In genomic region chr2:134405641-134406081, GRCh38 we compare ENCODE assay signal across 15 cellular contexts.
DNase-seq lines count a peak whose midpoint lies in the region; ATAC-seq, FAIRE-seq and TF ChIP-seq lines count a peak whose summit lies in the region.
"Had no signal": no experiment of that assay in that cellular context is flagged by ENCODE, and none has a peak within 500 bp of the region (broad histone marks: within the 10 kb centered on the region; RNA-seq: fewer than 3 reads in every experiment).

No MANE protein-coding gene starts in this region.

- no peaks in the 10 kb centered on the region for H3K9me1 ChIP-seq in keratinocyte (ENCODE audit: control insufficient read depth, extremely low read depth, insufficient read depth, low read length)

- H3F3A ChIP-seq in PC-9 (ENCODE audit: insufficient read depth, low read depth), result peaks cover 4% of the 10 kb centered on the region; the same call in 1 of the 2 replicates

- H3K27me3 ChIP-seq in astrocyte (ENCODE audit: insufficient read depth, low read length), result no peaks in the 10 kb centered on the region
- H3K27me3 ChIP-seq in keratinocyte (ENCODE audit: control insufficient read depth, extremely low read depth, insufficient read depth, low read length), result no peaks in the 10 kb centered on the region
- H3K27me3 ChIP-seq in PC-9 (ENCODE audit: insufficient read depth, low read depth), result no peaks in the 10 kb centered on the region
- H3K27me3 ChIP-seq: esophagus muscularis mucosa, SJCRH30, thyroid gland had no signal

- no peak for TF ChIP-seq CTCF in astrocyte (IDR thresholded peaks at IDR 0.05; ENCODE audit: insufficient read depth, low read depth, low read length)
- no peak for TF ChIP-seq CTCF in keratinocyte (optimal IDR thresholded peaks at IDR 0.05 in 1 of 3, IDR thresholded peaks at IDR 0.05 in 1 of 3, conservative IDR thresholded peaks at IDR 0.05 in 1 of 3; ENCODE audit: extremely low read depth in 1 of 3, insufficient read depth in 2 of 3, low read length in 3 of 3)
- TF ChIP-seq CTCF in PC-9 (conservative IDR thresholded peaks at IDR 0.05), result no peak

- H3K79me2 ChIP-seq in astrocyte (ENCODE audit: insufficient read depth, low read length) (no peaks in the 10 kb centered on the region), keratinocyte (ENCODE audit: control insufficient read depth, insufficient read depth, low read length) (no peaks in the 10 kb centered on the region), PC-9 (ENCODE audit: low read depth) (no peaks in the 10 kb centered on the region)

- H3K27ac Mint-ChIP-seq in astrocyte (ENCODE audit: unreplicated experiment), result no peak overlapping the region

- no peaks in the 10 kb centered on the region for H3K27me3 Mint-ChIP-seq in astrocyte (ENCODE audit: low read depth, unreplicated experiment)
- H3K27me3 Mint-ChIP-seq: naive thymus-derived CD8-positive, alpha-beta T cell had no signal

- H3K9ac ChIP-seq in astrocyte (ENCODE audit: low read length) (no peak overlapping the region), keratinocyte (ENCODE audit: control insufficient read depth, extremely low read depth, insufficient read depth, low read length) (peak overlapping the region; percentile 63)

- FAIRE-seq in astrocyte (lab: Jason Lieb, UNC), result no peak
- FAIRE-seq in keratinocyte (lab: Jason Lieb, UNC), result peak; percentile 80
- FAIRE-seq: GM19239 had no signal

- peak overlapping the region; percentile 21 for H3K4me2 ChIP-seq in astrocyte (ENCODE audit: low read length)
- H3K4me2 ChIP-seq in keratinocyte (ENCODE audit: control insufficient read depth, extremely low read depth, insufficient read depth, low read depth, low read length), result peak overlapping the region; percentile 75
- H3K4me2 ChIP-seq in PC-9, result no peak overlapping the region

- no peak for ATAC-seq in GM18858 (IDR thresholded peaks at IDR 0.05; ENCODE audit: unreplicated experiment)
- ATAC-seq: naive thymus-derived CD8-positive, alpha-beta T cell had no signal

- H3K9me3 ChIP-seq in astrocyte (ENCODE audit: insufficient read depth, low read depth, low read length) (no peaks in the 10 kb centered on the region), keratinocyte (ENCODE audit: control insufficient read depth, low read depth, low read length) (no peaks in the 10 kb centered on the region), PC-9 (ENCODE audit: insufficient read depth, low read depth) (no peaks in the 10 kb centered on the region)
- H3K9me3 ChIP-seq: esophagus muscularis mucosa, SJCRH30, thyroid gland had no signal

- no peak overlapping the region for H3K4me3 Mint-ChIP-seq in astrocyte (ENCODE audit: unreplicated experiment)
- H3K4me3 Mint-ChIP-seq: naive thymus-derived CD8-positive, alpha-beta T cell had no signal

- no peak overlapping the region for H3K4me3 ChIP-seq in astrocyte (ENCODE audit: insufficient read depth, low read depth, low read length)
- H3K4me3 ChIP-seq in keratinocyte (ENCODE audit: control insufficient read depth in 2 of 3, extremely low read depth in 1 of 3, insufficient read depth in 2 of 3, low read depth in 1 of 3, low read length in 3 of 3), result no peak overlapping the region
- H3K4me3 ChIP-seq in PC-9, result no peak overlapping the region
- H3K4me3 ChIP-seq: esophagus muscularis mucosa, SJCRH30, thyroid gland had no signal

- H3K9me3 Mint-ChIP-seq in astrocyte (ENCODE audit: unreplicated experiment), result peaks cover 2% of the 10 kb centered on the region
- H3K9me3 Mint-ChIP-seq: naive thymus-derived CD8-positive, alpha-beta T cell had no signal

- no peaks in the 10 kb centered on the region for H3K9me2 ChIP-seq in PC-9 (ENCODE audit: insufficient read depth)

- BruUV-seq in PC-9 (replicated peaks; lab: Mats Ljungman, UMichigan), result no TSS peak

- peak overlapping the region; percentile 13 for H3K27ac ChIP-seq in astrocyte (ENCODE audit: low read depth, low read length)
- peak overlapping the region; percentile 95 for H3K27ac ChIP-seq in keratinocyte (ENCODE audit: control insufficient read depth, insufficient read depth, low read length)
- no peak overlapping the region for H3K27ac ChIP-seq in PC-9
- H3K27ac ChIP-seq: esophagus muscularis mucosa, SJCRH30, thyroid gland had no signal

- no peak overlapping the region for H2AFZ ChIP-seq in astrocyte (ENCODE audit: low read depth, low read length)
- H2AFZ ChIP-seq in keratinocyte (ENCODE audit: control insufficient read depth, low read length), result no peak overlapping the region
- no peak overlapping the region for H2AFZ ChIP-seq in PC-9

- peaks cover 38% of the 10 kb centered on the region for H3K4me1 ChIP-seq in astrocyte (ENCODE audit: insufficient read depth, low read length)
- peaks cover 38% of the 10 kb centered on the region for H3K4me1 ChIP-seq in keratinocyte (ENCODE audit: control insufficient read depth, extremely low read depth, insufficient read depth, low read length)
- H3K4me1 ChIP-seq in PC-9 (replicated peaks; ENCODE audit: insufficient read depth), result peaks cover 13% of the 10 kb centered on the region

- dilution Hi-C loops in keratinocyte (cut with MboI; ENCODE audit: extremely low pct_ligation_motif_present, low sequenced_read_pairs), result no loop called here

- peaks cover 44% of the 10 kb centered on the region for H3K4me1 Mint-ChIP-seq in astrocyte (ENCODE audit: low read depth, unreplicated experiment)

- CTCF ChIA-PET in PC-9 (lab: Charles Lee), result no interaction called here

- H3K36me3 ChIP-seq in astrocyte (ENCODE audit: insufficient read depth, low read length) (no peaks in the 10 kb centered on the region), keratinocyte (ENCODE audit: control insufficient read depth in 2 of 2, extremely low read depth in 1 of 2, insufficient read depth in 2 of 2, low read length in 2 of 2) (peaks cover 2% of the 10 kb centered on the region in 2 experiments), PC-9 (ENCODE audit: low read depth) (no peaks in the 10 kb centered on the region)
- H3K36me3 ChIP-seq: thyroid gland had no signal

- H4K20me1 ChIP-seq in astrocyte (ENCODE audit: insufficient read depth, low read length) (peaks cover 3% of the 10 kb centered on the region), keratinocyte (ENCODE audit: control insufficient read depth, extremely low read depth, insufficient read depth, low read length) (no peaks in the 10 kb centered on the region), PC-9 (ENCODE audit: insufficient read depth) (0 out of 2 replicates have a peak, but pooled peaks cover 3% of the 10 kb centered on the region)

- DNase-seq in A172 (ENCODE audit: low spot score) (peak; percentile 38), HPDE6-E6E7 (ENCODE audit: extremely low spot score) (peak; percentile 39), astrocyte (ENCODE audit: low read depth) (peak; percentile 69), keratinocyte (ENCODE audit: low read depth, low spot score) (peak; percentile 71), PC-9 (no peak), DMS114 treated with DMSO at 0.1 percent for 48 hours (lab: John Stamatoyannopoulos, UW; ENCODE audit: unreplicated experiment) (no peak)
- no peak for DNase-seq in activated effector memory CD4-positive, alpha-beta T cell treated with anti-CD3 and anti-CD28 coated beads, Interleukin-2, amount 50 U/mL, for 16 hours
- DNase-seq: activated CD4-positive, alpha-beta T cell treated with anti-CD3 and anti-CD28 coated beads, Interleukin-2, amount 50 U/mL, for 4 hours; amniotic stem cell; naive thymus-derived CD8-positive, alpha-beta T cell; SJCRH30; thyroid gland had no signal

- POLR2A ChIA-PET in PC-9 (lab: Charles Lee; ENCODE audit: unreplicated experiment), result no interaction called here

- peaks cover 17% of the 10 kb centered on the region for H3K36me3 Mint-ChIP-seq in astrocyte (ENCODE audit: low read depth, unreplicated experiment)

- intact Hi-C loops in PC-9 (cut with micrococcal nuclease; ENCODE audit: unreplicated experiment), result no loop called here

Comparison
In these comparisons a context has a peak if more than half of its experiments do, and no peak if none do; other contexts are left out.
1. DNase-seq: peak in A172 (single experiment), HPDE6-E6E7 (single experiment), astrocyte (single experiment) and keratinocyte (single experiment); none in PC-9 (0 of 2), activated effector memory CD4-positive, alpha-beta T cell treated with anti-CD3 and anti-CD28 coated beads, Interleukin-2, amount 50 U/mL, for 16 hours (single experiment) and DMS114 treated with DMSO at 0.1 percent for 48 hours (single experiment).